ENCODE assay signal across 32 cellular contexts in genomic region chr2:11889854-11890253, GRCh38.
"Had no signal": no experiment of that assay in that cellular context is flagged by ENCODE, and none has a peak within 500 bp of the region (broad histone marks: within the 10 kb centered on the region; RNA-seq: fewer than 3 reads in every experiment).

No MANE protein-coding gene starts in this region.

- H3K4me1 Mint-ChIP-seq: activated B cell treated with CpG ODN at 0.5 μM for 24 hours; activated CD4-positive, alpha-beta T cell treated with anti-CD3 and anti-CD28 coated beads, Interleukin-2, amount 10 ng/mL, durations not matched to agents 24 days and 14 days; activated naive CD8-positive, alpha-beta T cell treated with anti-CD3 and anti-CD28 coated beads for 36 hours had no signal

- ATAC-seq: activated CD8-positive, alpha-beta T cell treated with anti-CD3 and anti-CD28 coated beads for 36 hours; activated naive CD4-positive, alpha-beta T cell treated with anti-CD3 and anti-CD28 coated beads, Interleukin-2, amount 50 U/mL, for 72 hours; body of pancreas had no signal

- H3K4me3 Mint-ChIP-seq: activated B cell treated with CpG ODN at 0.5 μM for 24 hours; activated CD4-positive, alpha-beta memory T cell treated with anti-CD3 and anti-CD28 coated beads for 36 hours; activated CD4-positive, alpha-beta T cell treated with anti-CD3 and anti-CD28 coated beads, Interleukin-2, amount 10 ng/mL, durations not matched to agents 24 days and 14 days; activated CD8-positive, alpha-beta T cell treated with anti-CD3 and anti-CD28 coated beads for 36 hours; activated naive CD4-positive, alpha-beta T cell treated with anti-CD3 and anti-CD28 coated beads for 36 hours; activated naive CD8-positive, alpha-beta T cell treated with anti-CD3 and anti-CD28 coated beads for 36 hours; activated T-cell treated with anti-CD3 and anti-CD28 coated beads, Interleukin-2, amount 50 U/mL, for 24 hours; T-helper 1 cell treated with Interleukin-12 subunit alpha and Interleukin-12 subunit beta and Interleukin-4 antibody, amounts not matched to agents 30 μg/mL and 1 μg/mL, for 36 hours; T-helper 2 cell treated with Interferon-gamma antibody and Interleukin-4, amounts not matched to agents 5 μg/mL and 100 μg/mL, for 36 hours had no signal

- H3K9me3 ChIP-seq: adrenal gland, body of pancreas had no signal

- H3K4me1 ChIP-seq: adrenal gland, body of pancreas, breast epithelium had no signal

- H3K27me3 Mint-ChIP-seq: activated B cell treated with CpG ODN at 0.5 μM for 24 hours; activated CD8-positive, alpha-beta T cell treated with anti-CD3 and anti-CD28 coated beads for 36 hours; activated naive CD8-positive, alpha-beta T cell treated with anti-CD3 and anti-CD28 coated beads for 36 hours had no signal

- H3K36me3 ChIP-seq: adrenal gland, brain microvascular endothelial cell, breast epithelium had no signal

- H3K4me3 ChIP-seq: adrenal gland, body of pancreas, breast epithelium had no signal

- H3K27me3 ChIP-seq: adrenal gland, body of pancreas, brain microvascular endothelial cell, breast epithelium had no signal

- FAIRE-seq: astrocyte, TTC549 had no signal

- H3K27ac ChIP-seq: adrenal gland, body of pancreas, brain microvascular endothelial cell, breast epithelium, VCaP had no signal

- H3K27ac Mint-ChIP-seq: activated B cell treated with CpG ODN at 0.5 μM for 24 hours; activated CD4-positive, alpha-beta memory T cell treated with anti-CD3 and anti-CD28 coated beads for 36 hours; activated CD4-positive, alpha-beta T cell treated with anti-CD3 and anti-CD28 coated beads, Interleukin-2, amount 10 ng/mL, durations not matched to agents 24 days and 14 days; activated CD8-positive, alpha-beta T cell treated with anti-CD3 and anti-CD28 coated beads for 36 hours; activated naive CD4-positive, alpha-beta T cell treated with anti-CD3 and anti-CD28 coated beads for 36 hours; activated naive CD4-positive, alpha-beta T cell treated with anti-CD3 and anti-CD28 coated beads, Interleukin-2, amount 50 U/mL, for 72 hours; activated naive CD8-positive, alpha-beta T cell treated with anti-CD3 and anti-CD28 coated beads for 36 hours; activated T-cell treated with anti-CD3 and anti-CD28 coated beads, Interleukin-2, amount 50 U/mL, for 24 hours; activated T-helper 2 cell treated with anti-CD3 and anti-CD28 coated beads, Interferon-gamma antibody, Interleukin-2, Interleukin-4, amounts not matched to agents 10 μg/mL and 5 μg/mL and 100 μg/mL, durations not matched to agents 14 hours and 24 hours and 36 hours; T-helper 1 cell treated with Interleukin-12 subunit alpha and Interleukin-12 subunit beta and Interleukin-4 antibody, amounts not matched to agents 30 μg/mL and 1 μg/mL, for 36 hours; T-helper 2 cell treated with Interferon-gamma antibody and Interleukin-4, amounts not matched to agents 5 μg/mL and 100 μg/mL, for 36 hours had no signal

- DNase-seq: activated B cell treated with CpG ODN at 0.5 μM for 24 hours; activated CD4-positive, alpha-beta memory T cell treated with anti-CD3 and anti-CD28 coated beads for 36 hours; activated CD4-positive, alpha-beta T cell treated with anti-CD3 and anti-CD28 coated beads for 4 hours; activated CD4-positive, alpha-beta T cell treated with anti-CD3 and anti-CD28 coated beads, Interleukin-2, amount 10 ng/mL, durations not matched to agents 24 days and 14 days; activated CD4-positive, alpha-beta T cell treated with anti-CD3 and anti-CD28 coated beads, Interleukin-2, amount 50 U/mL, for 1 hour; activated CD4-positive, alpha-beta T cell treated with anti-CD3 and anti-CD28 coated beads, Interleukin-2, amount 50 U/mL, for 4 hours; activated CD4-positive, CD25-positive, alpha-beta regulatory T cell treated with anti-CD3 and anti-CD28 coated beads, Interleukin-2, amount 50 U/mL, for 72 hours; activated CD8-positive, alpha-beta memory T cell treated with anti-CD3 and anti-CD28 coated beads, Interleukin-2, amount 50 U/mL, for 48 hours; activated CD8-positive, alpha-beta T cell treated with anti-CD3 and anti-CD28 coated beads for 36 hours; activated effector memory CD4-positive, alpha-beta T cell treated with Interleukin-2 at 50 U/mL for 16 hours; activated gamma-delta T cell; activated naive CD4-positive, alpha-beta T cell treated with anti-CD3 and anti-CD28 coated beads for 36 hours; activated naive CD4-positive, alpha-beta T cell treated with anti-CD3 and anti-CD28 coated beads, Interleukin-2, amount 50 U/mL, for 16 hours; activated naive CD8-positive, alpha-beta T cell treated with anti-CD3 and anti-CD28 coated beads for 36 hours; activated T-cell treated with anti-CD3 and anti-CD28 coated beads, Interleukin-2, amount 50 U/mL, for 24 hours; activated T-cell treated with anti-CD3 and anti-CD28 coated beads, Interleukin-2, amount 50 U/mL, for 48 hours; adrenal gland; amniotic stem cell; aorta; body of pancreas; brain microvascular endothelial cell; central memory CD4-positive, alpha-beta T cell; T-helper 2 cell; T-helper 9 cell had no signal
